In the genomic region with DNA sequence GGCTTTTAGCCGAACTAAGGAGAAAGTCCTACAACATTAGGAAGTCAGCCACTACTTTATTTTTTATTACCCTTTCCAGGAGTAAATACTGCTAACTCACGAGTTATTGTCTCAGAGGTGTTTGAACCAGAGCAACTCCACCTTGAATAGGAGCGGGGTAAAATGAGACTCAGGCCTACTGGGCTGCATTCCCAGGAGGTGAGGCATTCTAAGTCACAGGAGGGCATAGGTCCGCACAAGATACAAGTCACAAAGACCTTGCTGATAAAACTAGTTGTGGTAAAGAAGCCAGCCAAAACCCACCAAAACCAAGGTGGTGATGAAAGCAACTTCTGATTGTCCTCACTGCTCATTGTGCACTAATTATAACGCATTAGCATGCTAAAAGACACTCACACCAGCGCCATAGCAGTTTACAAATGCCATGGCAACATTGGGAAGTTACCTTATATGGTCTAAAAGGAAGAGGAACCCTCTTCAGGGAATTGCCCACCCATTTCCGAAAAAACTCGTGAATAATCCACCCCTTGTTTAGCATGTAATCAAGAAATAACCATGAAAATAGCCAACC, we compare ENCODE assay signal across 18 cellular contexts.
DNase-seq lines count a peak whose midpoint lies in the region; ATAC-seq, FAIRE-seq and TF ChIP-seq lines count a peak whose summit lies in the region.
"Had no signal": no experiment of that assay in that cellular context is flagged by ENCODE, and none has a peak within 500 bp of the region (broad histone marks: within the 10 kb centered on the region; RNA-seq: fewer than 3 reads in every experiment).

No MANE protein-coding gene starts in this region.

- no peaks in the 10 kb centered on the region for H3K27me3 ChIP-seq in H1 (replicated peaks in 1 of 4; ENCODE audit: control insufficient read depth in 3 of 4, extremely low read depth in 1 of 4, insufficient read depth in 3 of 4, low read length in 3 of 4)
- H3K27me3 ChIP-seq: SJCRH30 had no signal

- H3K9me3 ChIP-seq in H1 (ENCODE audit: insufficient read depth in 2 of 2, low read depth in 1 of 2, low read length in 1 of 2), result no peaks in the 10 kb centered on the region
- H3K9me3 ChIP-seq: SJCRH30 had no signal

- peak overlapping the region; percentile 57; the same call in 1 of the 2 replicates for H3K18ac ChIP-seq in H1 (ENCODE audit: extremely low read depth, low read length)

- H2AFZ ChIP-seq in H1 (ENCODE audit: low read length), result no peak overlapping the region

- WGBS in H1 (ENCODE audit: extremely low coverage in 1 of 2, insufficient coverage in 1 of 2, insufficient read length in 1 of 2, insufficient replicate concordance in 2 of 2, low coverage in 1 of 2, low lambda C conversion rate in 2 of 2, missing lambda C conversion rate in 1 of 2), 2 experiments, result 69% methylated on average over 8 of the region's 8 CpGs; no CpG with 5 or more reads in 1 of the 2 experiments

- H3K79me1 ChIP-seq in H1 (ENCODE audit: low read depth, low read length), result no peaks in the 10 kb centered on the region

- H4K91ac ChIP-seq in H1 (replicated peaks; ENCODE audit: insufficient read length, low read length), result no peak overlapping the region

- H3K79me2 ChIP-seq in H1 (ENCODE audit: control insufficient read depth in 1 of 2, insufficient read depth in 2 of 2, low read length in 2 of 2), result no peaks in the 10 kb centered on the region

- no peak overlapping the region; a peak in 1 of 8 replicates for H3K4me3 ChIP-seq in H1 (ENCODE audit: extremely low read depth in 1 of 4, insufficient read depth in 2 of 4, low read depth in 3 of 4, low read length in 4 of 4)
- H3K4me3 ChIP-seq: SJCRH30 had no signal

- no peak; a peak in 1 of 3 replicates for TF ChIP-seq EP300 in H1 (IDR thresholded peaks at IDR 0.05; ENCODE audit: borderline replicate concordance in 1 of 2, low read depth in 2 of 2, low read length in 2 of 2)

- H3K9me3 Mint-ChIP-seq in natural killer cell treated with Interleukin-12 subunit alpha and Interleukin-12 subunit beta and Interleukin-15 and Interleukin-18, amount 100 ng/mL, for 72 hours, result peaks cover 3% of the 10 kb centered on the region

- no peak overlapping the region for H2BK15ac ChIP-seq in H1 (ENCODE audit: low read length)

- H3K56ac ChIP-seq in H1 (replicated peaks; ENCODE audit: insufficient read length, low read depth, low read length), result no peak overlapping the region

- no peak for ATAC-seq in natural killer cell treated with Interleukin-12 subunit alpha and Interleukin-12 subunit beta and Interleukin-15 and Interleukin-18, amount 100 ng/mL, for 72 hours

- DNase-seq in H4 (ENCODE audit: low spot score) (peak; percentile 63), M059J (ENCODE audit: low read depth) (peak; percentile 70), H1 (ENCODE audit: low read depth in 1 of 2, low spot score in 2 of 2) (peak in 1 of 2 experiments; percentile 44), islet precursor cell (peak; percentile 64), germinal center (ENCODE audit: low spot score) (no peak)
- no peak for DNase-seq in activated T-cell treated with anti-CD3 and anti-CD28 coated beads, Interleukin-2, amount 50 U/mL, for 1 hour
- DNase-seq in natural killer cell treated with Interleukin-12 subunit alpha and Interleukin-12 subunit beta and Interleukin-15 and Interleukin-18, amount 100 ng/mL, for 72 hours (ENCODE audit: low spot score), result no peak
- DNase-seq: Calu3; CD4-positive, alpha-beta T cell; DMS79; GF-D8; NCI-H1105; NCI-H187 treated with DMSO at 0.1 percent for 48 hours; NCI-H2171 treated with DMSO at 0.1 percent for 48 hours; NCI-H774; SJCRH30 had no signal

- CTCF ChIA-PET in H1 (lab: Charles Lee; ENCODE audit: partially characterized antibody), result no interaction called here

- no peak overlapping the region for H4K8ac ChIP-seq in H1 (ENCODE audit: extremely low read depth, insufficient read depth, low read length)

- FAIRE-seq in H1 (lab: Jason Lieb, UNC), result peak; percentile 90
- FAIRE-seq: H54 had no signal

- H2BK5ac ChIP-seq in H1 (ENCODE audit: low read depth, low read length), result peak overlapping the region; percentile 28; the same call in 1 of the 2 replicates

- H4K5ac ChIP-seq in H1 (ENCODE audit: insufficient read length, low read depth, low read length), result peak overlapping the region; percentile 68

- no peaks in the 10 kb centered on the region for H3K27me3 Mint-ChIP-seq in natural killer cell treated with Interleukin-12 subunit alpha and Interleukin-12 subunit beta and Interleukin-15 and Interleukin-18, amount 100 ng/mL, for 72 hours
- H3K27me3 Mint-ChIP-seq: B cell; CD4-positive, alpha-beta T cell had no signal

- H3K27ac Mint-ChIP-seq in natural killer cell treated with Interleukin-12 subunit alpha and Interleukin-12 subunit beta and Interleukin-15 and Interleukin-18, amount 100 ng/mL, for 72 hours, result no peak overlapping the region
- H3K27ac Mint-ChIP-seq: B cell; CD4-positive, alpha-beta T cell had no signal

- H3K36me3 ChIP-seq in H1 (ENCODE audit: control insufficient read depth in 2 of 4, insufficient read depth in 4 of 4, low read length in 3 of 4), result no peaks in the 10 kb centered on the region
- H3K36me3 ChIP-seq: SJCRH30 had no signal

- H2BK12ac ChIP-seq in H1 (ENCODE audit: low read depth, low read length), result peak overlapping the region; percentile 45

- no peak; a peak in 1 of 3 replicates for TF ChIP-seq POLR2A in H1 (IDR thresholded peaks at IDR 0.05; ENCODE audit: control extremely low read depth in 1 of 2, low read depth in 2 of 2, low read length in 2 of 2)

- H3K4me1 ChIP-seq in H1 (replicated peaks in 1 of 4; ENCODE audit: control insufficient read depth in 3 of 4, insufficient read depth in 4 of 4, low read length in 3 of 4), result peaks cover 0 to 14% (median 8%) of the 10 kb centered on the region in 4 experiments; a peak in 3 of 7 replicates
- H3K4me1 ChIP-seq: SJCRH30 had no signal

- H3K9ac ChIP-seq in H1 (replicated peaks in 1 of 4; ENCODE audit: extremely low read depth in 1 of 4, low read depth in 3 of 4, low read length in 3 of 4), result no peak overlapping the region

- no peak for TF ChIP-seq CTCF in H1 (IDR thresholded peaks at IDR 0.05; ENCODE audit: control extremely low read depth in 1 of 3, insufficient read depth in 1 of 3, low read depth in 1 of 3, low read length in 3 of 3)

- no peaks in the 10 kb centered on the region for H3K23me2 ChIP-seq in H1 (ENCODE audit: low read depth, low read length)

- POLR2A ChIA-PET in H1 (lab: Charles Lee; ENCODE audit: partially characterized antibody), result no interaction called here

- no peak overlapping the region for H3K14ac ChIP-seq in H1 (ENCODE audit: insufficient read length)

- H2AK5ac ChIP-seq in H1 (ENCODE audit: low read depth, low read length), result no peak overlapping the region; the same call in 1 of the 2 replicates

- H2BK120ac ChIP-seq in H1 (replicated peaks; ENCODE audit: low read depth, low read length), result peak overlapping the region; percentile 72

- H3K4me2 ChIP-seq in H1 (ENCODE audit: insufficient read depth in 1 of 2, low read depth in 2 of 2, low read length in 2 of 2), result peak overlapping the region in 1 of 2 experiments; percentile 9; a peak in 2 of 4 replicates

- no peaks in the 10 kb centered on the region for H4K20me1 ChIP-seq in H1 (replicated peaks in 1 of 2; ENCODE audit: control insufficient read depth in 1 of 2, insufficient read depth in 2 of 2, low read length in 2 of 2)

- H3K4me1 Mint-ChIP-seq in natural killer cell treated with Interleukin-12 subunit alpha and Interleukin-12 subunit beta and Interleukin-15 and Interleukin-18, amount 100 ng/mL, for 72 hours (ENCODE audit: low read depth in 2 of 2), result no peaks in the 10 kb centered on the region
- H3K4me1 Mint-ChIP-seq: B cell had no signal

- no peak overlapping the region for H3K27ac ChIP-seq in H1 (ENCODE audit: low read depth, low read length)
- H3K27ac ChIP-seq: SJCRH30 had no signal

- peaks cover 3% of the 10 kb centered on the region for H3K36me3 Mint-ChIP-seq in natural killer cell treated with Interleukin-12 subunit alpha and Interleukin-12 subunit beta and Interleukin-15 and Interleukin-18, amount 100 ng/mL, for 72 hours

- no peak for TF ChIP-seq RAD21 in H1 (IDR thresholded peaks at IDR 0.05 in 1 of 2, conservative IDR thresholded peaks at IDR 0.05 in 1 of 2; ENCODE audit: low read depth in 2 of 2, low read length in 2 of 2)

- no peak overlapping the region for H3K23ac ChIP-seq in H1 (ENCODE audit: insufficient read length)

- H2BK20ac ChIP-seq in H1 (ENCODE audit: low read length), result no peak overlapping the region

- no peak overlapping the region for H3K4me3 Mint-ChIP-seq in natural killer cell treated with Interleukin-12 subunit alpha and Interleukin-12 subunit beta and Interleukin-15 and Interleukin-18, amount 100 ng/mL, for 72 hours
- H3K4me3 Mint-ChIP-seq: B cell; CD4-positive, alpha-beta T cell had no signal

- no peak overlapping the region for H3K4ac ChIP-seq in H1 (replicated peaks; ENCODE audit: insufficient read length, low read depth, low read length)

TF ChIP-seq in H1, 55 proteins besides CTCF, POLR2A, EP300 and RAD21 (continues in another document):
- TF ChIP-seq MAFK (IDR thresholded peaks at IDR 0.05; ENCODE audit: low read depth, low read length) (no peak), SIX5 (IDR thresholded peaks at IDR 0.05; ENCODE audit: low read depth, low read length) (no peak), BCL11A (IDR thresholded peaks at IDR 0.05; ENCODE audit: low read depth in 2 of 2, low read length in 2 of 2) (no peak), CHD1 (IDR thresholded peaks at IDR 0.05; ENCODE audit: low read depth, low read length) (no peak), SIN3A (conservative IDR thresholded peaks at IDR 0.05 in 1 of 2, IDR thresholded peaks at IDR 0.05 in 1 of 2; ENCODE audit: low read depth in 1 of 2, low read length in 2 of 2) (no peak), SP1 (IDR thresholded peaks at IDR 0.05; ENCODE audit: low read depth, low read length) (no peak), CBX5 (IDR thresholded peaks at IDR 0.05; ENCODE audit: low read depth, low read length) (no peak), SP4 (IDR thresholded peaks at IDR 0.05; ENCODE audit: low read length) (no peak), RNF2 (IDR thresholded peaks at IDR 0.05; ENCODE audit: borderline replicate concordance, low read depth, low read length, missing control alignments, poor library complexity, severe bottlenecking) (no peak), SRF (IDR thresholded peaks at IDR 0.05; ENCODE audit: low read depth, low read length) (peak; percentile 94), TAF7 (optimal IDR thresholded peaks at IDR 0.05; ENCODE audit: borderline replicate concordance, low read depth, low read length) (no peak), SAP30 (IDR thresholded peaks at IDR 0.05; ENCODE audit: insufficient read depth, insufficient replicate concordance, low read length) (no peak), GTF2F1 (IDR thresholded peaks at IDR 0.05; ENCODE audit: borderline replicate concordance, low read depth, low read length) (no peak), YY1 (IDR thresholded peaks at IDR 0.05; ENCODE audit: low read depth, low read length) (no peak), TCF12 (IDR thresholded peaks at IDR 0.05; ENCODE audit: low read depth, low read length) (no peak), EZH2 (IDR thresholded peaks at IDR 0.05; ENCODE audit: low read depth, low read length, severe bottlenecking) (no peak)

Comparison
In these comparisons a context has a peak if more than half of its experiments do, and no peak if none do; other contexts are left out.
1. DNase-seq: peak in H4 (single experiment), M059J (single experiment) and islet precursor cell (single experiment); none in activated T-cell treated with anti-CD3 and anti-CD28 coated beads, Interleukin-2, amount 50 U/mL, for 1 hour (single experiment), germinal center (single experiment) and natural killer cell treated with Interleukin-12 subunit alpha and Interleukin-12 subunit beta and Interleukin-15 and Interleukin-18, amount 100 ng/mL, for 72 hours (single experiment).